ENCODE assay signal across 26 cellular contexts in genomic region chr18:29012874-29013273, GRCh38.
"Had no signal": no experiment of that assay in that cellular context is flagged by ENCODE, and none has a peak within 500 bp of the region (broad histone marks: within the 10 kb centered on the region; RNA-seq: fewer than 3 reads in every experiment).

No MANE protein-coding gene starts in this region.

- FAIRE-seq: TTC549 had no signal

- H3K4me1 ChIP-seq: SJCRH30 had no signal

- DNase-seq: activated B cell treated with CpG ODN at 0.5 μM for 24 hours; activated CD4-positive, alpha-beta memory T cell treated with anti-CD3 and anti-CD28 coated beads for 36 hours; activated CD4-positive, alpha-beta T cell treated with anti-CD3 and anti-CD28 coated beads for 4 hours; activated CD4-positive, alpha-beta T cell treated with anti-CD3 and anti-CD28 coated beads, Interleukin-2, amount 50 U/mL, for 1 hour; activated CD4-positive, CD25-positive, alpha-beta regulatory T cell treated with anti-CD3 and anti-CD28 coated beads, Interleukin-2, amount 50 U/mL, for 72 hours; activated CD8-positive, alpha-beta memory T cell treated with anti-CD3 and anti-CD28 coated beads for 24 hours; activated CD8-positive, alpha-beta memory T cell treated with anti-CD3 and anti-CD28 coated beads, Interleukin-2, amount 10 ng/mL, durations not matched to agents 7 days and 5 days; activated CD8-positive, alpha-beta memory T cell treated with anti-CD3 and anti-CD28 coated beads, Interleukin-2, amount 50 U/mL, for 48 hours; activated effector memory CD4-positive, alpha-beta T cell treated with Interleukin-2 at 50 U/mL for 16 hours; activated naive CD4-positive, alpha-beta T cell treated with anti-CD3 and anti-CD28 coated beads, Interleukin-2, amount 10 ng/mL, durations not matched to agents 7 days and 5 days; activated naive CD8-positive, alpha-beta T cell treated with anti-CD3 and anti-CD28 coated beads, Interleukin-2, amount 50 U/mL, for 24 hours; activated T-cell treated with anti-CD3 and anti-CD28 coated beads, Interleukin-2, amount 50 U/mL, for 48 hours; anterior cingulate cortex; Karpas-422; KBM-7; NCI-H1436 treated with DMSO at 0.1 percent for 48 hours; NCI-H1694 treated with DMSO at 0.1 percent for 48 hours; NCI-H2029; NCI-H510A; NCI-H526 treated with DMSO at 0.1 percent for 48 hours; NCI-H774; SHP77; SJCRH30 had no signal

- H3K27ac ChIP-seq: cardiac muscle cell, SJCRH30, SK-N-MC had no signal

- H3K4me3 ChIP-seq: cardiac muscle cell, SJCRH30, SK-N-MC had no signal

- H3K36me3 ChIP-seq: cardiac muscle cell, SJCRH30 had no signal

- H3K27me3 ChIP-seq: cardiac muscle cell, SJCRH30 had no signal
